ENCODE assay signal across 12 cellular contexts in the genomic region with DNA sequence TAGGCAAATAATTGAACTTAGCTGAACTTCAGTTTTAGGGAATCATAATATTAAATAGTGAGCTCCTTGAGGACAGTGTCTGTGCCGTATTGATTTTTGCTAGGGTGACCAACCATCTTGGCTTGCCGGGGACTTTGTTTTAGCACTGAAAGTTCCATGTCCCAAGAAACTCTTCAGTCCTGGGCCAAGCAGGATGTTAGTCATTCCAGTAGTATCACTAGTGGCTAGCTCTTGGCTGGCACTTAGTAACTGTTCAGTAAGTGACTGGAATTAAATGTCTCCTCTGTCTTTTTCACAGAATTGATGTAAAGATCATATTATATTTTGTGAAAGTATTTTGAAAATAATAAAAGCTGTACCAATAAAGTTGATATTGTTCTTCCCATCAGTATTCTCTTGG. TPM values are rescaled to one million over a fixed set of nuclear protein-coding genes. Genes with fewer than 3 reads are reported as not detected.
DNase-seq lines count a peak whose midpoint lies in the region; ATAC-seq and TF ChIP-seq lines count a peak whose summit lies in the region.
"Had no signal": no experiment of that assay in that cellular context is flagged by ENCODE, and none has a peak within 500 bp of the region (broad histone marks: within the 10 kb centered on the region; RNA-seq: fewer than 3 reads in every experiment).

No MANE protein-coding gene starts in this region.

- intact Hi-C loops in heart left ventricle (cut with DNase I), result no loop called here
- intact Hi-C loops in Right ventricle myocardium inferior (cut with DNase I), result no loop called here

- DNase-seq in heart left ventricle, result peak in 1 of 5 donors; percentile 28
- DNase-seq in Right ventricle myocardium inferior (ENCODE audit: missing footprints), result no peak
- peak; percentile 56 for DNase-seq in astrocyte of the spinal cord (ENCODE audit: low read depth, low spot score)
- DNase-seq in thoracic aorta (ENCODE audit: low spot score), result no peak
- no peak for DNase-seq in foreskin melanocyte
- no peak for DNase-seq in NCI-H2227 treated with DMSO at 0.1 percent for 48 hours (lab: John Stamatoyannopoulos, UW)
- DNase-seq in medulla oblongata (ENCODE audit: extremely low spot score), result no peak
- DNase-seq: amniotic stem cell, NCI-H1092 had no signal

- H3K4me1 ChIP-seq in heart left ventricle (peaks cover 0 to 8% (median 0%) of the 10 kb centered on the region in 12 donors), thoracic aorta (ENCODE audit: control insufficient read depth in 1 of 2, low read depth in 2 of 2) (no peaks in the 10 kb centered on the region)
- H3K4me1 ChIP-seq: BLaER1, vagina had no signal

- TF ChIP-seq POLR2A in heart left ventricle (IDR thresholded peaks at IDR 0.05), result no peak

- in situ Hi-C loops in astrocyte of the spinal cord (cut with HindIII; ENCODE audit: low sequenced_read_pairs), result no loop called here

- TF ChIP-seq CTCF in heart left ventricle (IDR thresholded peaks at IDR 0.05) (no peak), astrocyte of the spinal cord (IDR thresholded peaks at IDR 0.05; ENCODE audit: low read depth, low read length) (no peak), thoracic aorta (IDR thresholded peaks at IDR 0.05) (no peak)

- H3K27ac ChIP-seq in heart left ventricle (no peak overlapping the region), thoracic aorta (no peak overlapping the region)
- H3K27ac ChIP-seq: BLaER1, vagina had no signal

- H3K36me3 ChIP-seq in heart left ventricle (no peaks in the 10 kb centered on the region), thoracic aorta (no peaks in the 10 kb centered on the region)
- H3K36me3 ChIP-seq: vagina had no signal

- no peaks in the 10 kb centered on the region for H3K27me3 ChIP-seq in heart left ventricle
- no peaks in the 10 kb centered on the region for H3K27me3 ChIP-seq in thoracic aorta (replicated peaks; ENCODE audit: insufficient read depth)
- H3K27me3 ChIP-seq: BLaER1, vagina had no signal

- 43 to 72% (median 57%) methylated on average over 2 of the region's 2 CpGs for WGBS in heart left ventricle, 4 donors

- ATAC-seq in heart left ventricle (peak; percentile 55 to 90 (median 68)), Right ventricle myocardium inferior (no peak), HG03039 (IDR thresholded peaks at IDR 0.05; ENCODE audit: unreplicated experiment) (peak; percentile 62), thoracic aorta (ENCODE audit: insufficient number of reproducible peaks, low FRiP score, low read depth) (peak; percentile 86)

- H3K4me3 ChIP-seq in heart left ventricle (no peak overlapping the region), astrocyte of the spinal cord (ENCODE audit: low read depth, low read length) (no peak overlapping the region), thoracic aorta (no peak overlapping the region)
- H3K4me3 ChIP-seq: BLaER1, vagina had no signal

- peaks cover 0 to 7% (median 0%) of the 10 kb centered on the region in 12 donors for H3K9me3 ChIP-seq in heart left ventricle
- no peaks in the 10 kb centered on the region for H3K9me3 ChIP-seq in thoracic aorta
- H3K9me3 ChIP-seq: vagina had no signal

RNA-seq across cellular contexts. Expression of gene RSRC1, which starts 42.3 kb away (rescaled TPM):
- total RNA-seq in heart left ventricle (10 to 100 TPM; 15.7 to 24.9 (median 21.9) TPM), Right ventricle myocardium inferior (22.9 TPM), thoracic aorta (10 to 100 TPM; 26.6 to 39.5 TPM)
- 10 to 100 TPM in 1 of 2 donors, 1 to 10 TPM in 1; 9.5 to 17.2 TPM for polyA plus RNA-seq in heart left ventricle

RNA-seq across cellular contexts. Expression of gene SHOX2, which starts 46.0 kb away (rescaled TPM):
- total RNA-seq in heart left ventricle (under 1 TPM in 8 of 9 donors, not detected in 1; 0.16 to 1.00 (median 0.78) TPM), Right ventricle myocardium inferior (0.41 TPM), thoracic aorta (10 to 100 TPM in 1 of 2 donors, under 1 TPM in 1; 0.35 to 12.3 TPM)
- under 1 TPM; 0.08 to 0.14 TPM for polyA plus RNA-seq in heart left ventricle
